ENCODE assay signal across 8 cellular contexts in the genomic region with DNA sequence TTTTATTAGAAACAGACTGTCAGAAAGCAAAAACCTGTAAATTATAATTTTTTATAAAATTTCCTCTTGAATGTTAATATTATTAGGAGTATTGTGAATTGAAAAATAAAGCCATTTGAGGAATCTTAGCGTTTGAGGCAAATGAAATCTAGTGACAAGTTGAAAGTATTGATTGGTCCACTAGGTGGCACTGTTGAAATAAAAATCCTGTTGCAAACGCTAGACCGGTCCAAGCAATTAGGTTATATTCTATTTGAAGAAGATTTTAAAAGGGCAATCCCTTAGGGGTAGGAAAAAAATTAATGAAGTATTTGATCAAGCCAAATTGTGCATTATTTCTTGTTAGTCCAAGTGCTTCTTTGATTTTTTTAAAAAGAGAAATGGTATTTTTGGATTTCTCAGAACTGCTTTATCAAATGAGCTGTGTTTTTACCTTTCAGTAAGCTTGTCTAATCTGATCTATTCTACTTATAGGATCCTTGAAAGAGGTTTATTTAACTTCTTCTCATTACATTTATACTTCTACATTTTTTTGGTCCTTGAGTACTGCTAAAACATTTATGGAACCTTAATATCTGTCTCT. TPM values are rescaled to one million over a fixed set of nuclear protein-coding genes. Genes with fewer than 3 reads are reported as not detected.
DNase-seq lines count a peak whose midpoint lies in the region; ATAC-seq, FAIRE-seq and TF ChIP-seq lines count a peak whose summit lies in the region.

No MANE protein-coding gene starts in this region.

- H3K4me2 ChIP-seq in KMS-11 (no peak overlapping the region), OCI-LY1 (ENCODE audit: low read length) (no peak overlapping the region)

- H4K20me1 ChIP-seq in KMS-11 (ENCODE audit: insufficient read depth) (no peaks in the 10 kb centered on the region), OCI-LY1 (ENCODE audit: insufficient read depth, low read length) (no peaks in the 10 kb centered on the region)

- TF ChIP-seq CTCF in D721Med (IDR thresholded peaks at IDR 0.05; ENCODE audit: insufficient read depth, missing control alignments): peak; percentile 77
- TF ChIP-seq CTCF in KMS-11 (conservative IDR thresholded peaks at IDR 0.05; ENCODE audit: low read depth, low read length): peak; percentile 72
- TF ChIP-seq CTCF in OCI-LY1 (IDR thresholded peaks at IDR 0.05; ENCODE audit: low read length): peak; percentile 65
- TF ChIP-seq CTCF in lung (IDR thresholded peaks at IDR 0.05; ENCODE audit: control extremely low read depth, extremely low read depth): peak; percentile 49

- H3K27ac ChIP-seq in KMS-11: no peak overlapping the region
- H3K27ac ChIP-seq in OCI-LY1 (ENCODE audit: low read depth, low read length, poor library complexity, severe bottlenecking): no peak overlapping the region
- H3K27ac ChIP-seq in lung (ENCODE audit: low read depth in 1 of 2, low read length in 1 of 2): no peak overlapping the region

- no peaks in the 10 kb centered on the region for H3K9me2 ChIP-seq in OCI-LY1 (ENCODE audit: low read depth, low read length)

- DNase-seq in D721Med (ENCODE audit: insufficient read length, low spot score): no peak
- DNase-seq in lung (ENCODE audit: low spot score): no peak
- DNase-seq in OCI-M2 (lab: John Stamatoyannopoulos, UW; ENCODE audit: unreplicated experiment): no peak
- DNase-seq in posterior vena cava (ENCODE audit: low spot score): no peak

- no peaks in the 10 kb centered on the region for H3K36me3 ChIP-seq in KMS-11 (ENCODE audit: insufficient read depth)
- H3K36me3 ChIP-seq in OCI-LY1 (ENCODE audit: insufficient read depth, low read length): peaks cover 12% of the 10 kb centered on the region; the same call in 1 of the 2 replicates
- H3K36me3 ChIP-seq in lung (ENCODE audit: control insufficient read depth in 2 of 2, insufficient read depth in 2 of 2, low read length in 2 of 2): peaks cover 1 to 3% of the 10 kb centered on the region in 2 donors

- H2AFZ ChIP-seq in KMS-11 (ENCODE audit: low read depth) (no peak overlapping the region), OCI-LY1 (ENCODE audit: low read length) (no peak overlapping the region)

- no peaks in the 10 kb centered on the region for H3K27me3 ChIP-seq in KMS-11 (ENCODE audit: insufficient read depth, low read depth)
- no peaks in the 10 kb centered on the region for H3K27me3 ChIP-seq in OCI-LY1 (ENCODE audit: insufficient read depth, low read length)
- H3K27me3 ChIP-seq in lung (ENCODE audit: control insufficient read depth, insufficient read depth): no peaks in the 10 kb centered on the region

- no peak overlapping the region for H3K9ac ChIP-seq in KMS-11
- H3K9ac ChIP-seq in OCI-LY1 (ENCODE audit: low read length): no peak overlapping the region

- H3K9me3 ChIP-seq in OCI-LY1 (ENCODE audit: low read length): no peaks in the 10 kb centered on the region
- H3K9me3 ChIP-seq in lung (ENCODE audit: control insufficient read depth in 2 of 2, insufficient read depth in 1 of 2, low read length in 1 of 2): no peaks in the 10 kb centered on the region

- no peak for FAIRE-seq in D721Med (lab: Jason Lieb, UNC)
- peak; percentile 92 for FAIRE-seq in colon (lab: Jason Lieb, UNC)

- peaks cover 12% of the 10 kb centered on the region for H3K4me1 ChIP-seq in KMS-11 (ENCODE audit: low read depth, poor library complexity, severe bottlenecking)
- H3K4me1 ChIP-seq in OCI-LY1 (ENCODE audit: insufficient read depth, low read length, severe bottlenecking): no peaks in the 10 kb centered on the region
- no peaks in the 10 kb centered on the region for H3K4me1 ChIP-seq in lung (ENCODE audit: control insufficient read depth in 2 of 2, insufficient read depth in 2 of 2, low read length in 2 of 2)

- peak; percentile 58 for ATAC-seq in GM19043 (IDR thresholded peaks at IDR 0.05; ENCODE audit: low read depth, unreplicated experiment)
- peak; percentile 41 for ATAC-seq in lung (ENCODE audit: insufficient read depth, low FRiP score)

- intact Hi-C loops in posterior vena cava (cut with DNase I): no loop called here

- 3 to 4% methylated on average over 3 of the region's 3 CpGs for WGBS in lung, 2 donors

- H3K79me2 ChIP-seq in KMS-11 (ENCODE audit: insufficient read depth, low read depth) (no peaks in the 10 kb centered on the region), OCI-LY1 (ENCODE audit: insufficient read depth, low read length) (no peaks in the 10 kb centered on the region)

- H3F3A ChIP-seq in OCI-LY1 (ENCODE audit: insufficient read depth, low read length): peaks cover 7% of the 10 kb centered on the region; the same call in 1 of the 2 replicates

- no peak overlapping the region for H3K4me3 ChIP-seq in KMS-11 (IDR thresholded peaks at IDR 0.05; ENCODE audit: insufficient read depth, low read depth, low read length)
- no peak overlapping the region for H3K4me3 ChIP-seq in OCI-LY1 (ENCODE audit: low read depth, low read length, poor library complexity, severe bottlenecking)
- no peak overlapping the region for H3K4me3 ChIP-seq in lung

RNA-seq across cellular contexts. Expression of gene ATG4C, which starts 57.7 kb away (rescaled TPM):
- 10 to 100 TPM in 1 of 2 donors, 1 to 10 TPM in 1; 9.1 to 12.9 TPM for total RNA-seq in lung
- 1 to 10 TPM; 3.9 to 5.5 TPM for polyA plus RNA-seq in lung
- 10 to 100 TPM; 10.5 to 14.5 TPM for total RNA-seq in posterior vena cava
